8 cellular contexts compared by ENCODE assay signal in genomic region chr6:11172501-11173337, GRCh38. TPM values are rescaled to one million over a fixed set of nuclear protein-coding genes. Genes with fewer than 3 reads are reported as not detected.
DNase-seq lines count a peak whose midpoint lies in the region; ATAC-seq, FAIRE-seq and TF ChIP-seq lines count a peak whose summit lies in the region.

No MANE protein-coding gene starts in this region.

- H3K4me2 ChIP-seq in trophoblast cell (ENCODE audit: low read length) = peak overlapping the region; percentile 33

- H3K4me1 ChIP-seq in CD8-positive, alpha-beta T cell (ENCODE audit: insufficient read depth, low read length) = peaks cover 9% of the 10 kb centered on the region
- H3K4me1 ChIP-seq in trophoblast cell (ENCODE audit: control insufficient read depth in 1 of 2, insufficient read depth in 2 of 2, low read length in 2 of 2) = peaks cover 2 to 11% of the 10 kb centered on the region in 2 experiments

- H2BK120ac ChIP-seq in trophoblast cell (ENCODE audit: insufficient read depth, low read length, poor library complexity) = peak overlapping the region; percentile 50

- POLR2A ChIA-PET in CD8-positive, alpha-beta T cell (lab: Charles Lee) = interaction anchor here (1.1 to 1.9 kb wide), 2 partner anchors 209 to 324 kb away, joined by 3 to 4 read pairs; no protein-coding TSS in a partner anchor
- POLR2A ChIA-PET in HEK293T (lab: Yijun Ruan, JAX) = no interaction called here

- H3K9ac ChIP-seq in trophoblast cell (ENCODE audit: low read length) = no peak overlapping the region

- no peaks in the 10 kb centered on the region for H3K9me3 Mint-ChIP-seq in CD8-positive, alpha-beta T cell
- no peaks in the 10 kb centered on the region for H3K9me3 Mint-ChIP-seq in activated T-helper 17 cell treated with anti-CD3 and anti-CD28 coated beads, Interleukin-2, amount 50 U/mL, for 72 hours

- no peaks in the 10 kb centered on the region for H3K27me3 ChIP-seq in CD8-positive, alpha-beta T cell (ENCODE audit: insufficient read depth, low read length)
- H3K27me3 ChIP-seq in trophoblast cell (ENCODE audit: insufficient read depth, low read length) = no peaks in the 10 kb centered on the region

- H3K36me3 ChIP-seq in CD8-positive, alpha-beta T cell (ENCODE audit: insufficient read depth, low read length) = no peaks in the 10 kb centered on the region
- no peaks in the 10 kb centered on the region for H3K36me3 ChIP-seq in trophoblast cell (ENCODE audit: control insufficient read depth in 1 of 2, insufficient read depth in 2 of 2, low read length in 2 of 2)

- H3K27ac Mint-ChIP-seq in CD8-positive, alpha-beta T cell = peak overlapping the region; percentile 62
- H3K27ac Mint-ChIP-seq in activated T-helper 17 cell treated with anti-CD3 and anti-CD28 coated beads, Interleukin-2, amount 50 U/mL, for 72 hours = peak overlapping the region; percentile 35

- no peaks in the 10 kb centered on the region for H3K9me3 ChIP-seq in CD8-positive, alpha-beta T cell (ENCODE audit: low read length)
- no peaks in the 10 kb centered on the region for H3K9me3 ChIP-seq in trophoblast cell (ENCODE audit: insufficient read depth, low read depth, low read length)

- peak overlapping the region; percentile 3 for H3K18ac ChIP-seq in trophoblast cell (ENCODE audit: low read length)

- no peaks in the 10 kb centered on the region for H3K27me3 Mint-ChIP-seq in CD8-positive, alpha-beta T cell (ENCODE audit: low read depth)
- no peaks in the 10 kb centered on the region for H3K27me3 Mint-ChIP-seq in activated T-helper 17 cell treated with anti-CD3 and anti-CD28 coated beads, Interleukin-2, amount 50 U/mL, for 72 hours

- peak overlapping the region; percentile 44 for H3K4me3 Mint-ChIP-seq in CD8-positive, alpha-beta T cell
- peak overlapping the region; percentile 56 for H3K4me3 Mint-ChIP-seq in activated T-helper 17 cell treated with anti-CD3 and anti-CD28 coated beads, Interleukin-2, amount 50 U/mL, for 72 hours

- peak overlapping the region; percentile 39 for H3K4ac ChIP-seq in trophoblast cell (ENCODE audit: low read depth, low read length)

- FAIRE-seq in RCC 7860 (lab: Jason Lieb, UNC) = no peak

- peak overlapping the region; percentile 65 for H2BK12ac ChIP-seq in trophoblast cell (ENCODE audit: low read length)

- no CpG with 5 or more reads among the region's 17 CpGs for WGBS in trophoblast cell (ENCODE audit: extremely low coverage, insufficient coverage, insufficient read length)

- intact Hi-C loops in CD8-positive, alpha-beta T cell (cut with DNase I, micrococcal nuclease) = loop anchor here (1.0 to 10.0 kb wide), 9 partner anchors 28 to 402 kb away; partner anchors contain the start of gene NEDD9 (in 1 of the 2)

- no peaks in the 10 kb centered on the region for H3K36me3 Mint-ChIP-seq in CD8-positive, alpha-beta T cell
- no peaks in the 10 kb centered on the region for H3K36me3 Mint-ChIP-seq in activated T-helper 17 cell treated with anti-CD3 and anti-CD28 coated beads, Interleukin-2, amount 50 U/mL, for 72 hours (ENCODE audit: low read depth)

- peak; percentile 58 to 90 (median 74) for DNase-seq in CD8-positive, alpha-beta T cell
- DNase-seq in HEK293T (ENCODE audit: extremely low spot score) = peak; percentile 69
- peak; percentile 7 for DNase-seq in RCC 7860 (ENCODE audit: low spot score)
- peak; percentile 51 for DNase-seq in germinal center (ENCODE audit: low spot score)
- peak; percentile 36 to 80 for DNase-seq in trophoblast cell
- peak; percentile 69 for DNase-seq in ureter (ENCODE audit: low spot score)
- no peak for DNase-seq in amniotic stem cell (lab: John Stamatoyannopoulos, UW)

- H3K27ac ChIP-seq in CD8-positive, alpha-beta T cell (ENCODE audit: low read depth, low read length) = no peak overlapping the region
- H3K27ac ChIP-seq in trophoblast cell (ENCODE audit: low read depth, low read length) = peak overlapping the region; percentile 90

- H4K8ac ChIP-seq in trophoblast cell (ENCODE audit: low read depth, low read length) = peak overlapping the region; percentile 41

- no peak overlapping the region for H2AK5ac ChIP-seq in trophoblast cell (ENCODE audit: low read length)

- H3K4me1 Mint-ChIP-seq in CD8-positive, alpha-beta T cell (ENCODE audit: low read depth) = peaks cover 11% of the 10 kb centered on the region
- peaks cover 11% of the 10 kb centered on the region for H3K4me1 Mint-ChIP-seq in activated T-helper 17 cell treated with anti-CD3 and anti-CD28 coated beads, Interleukin-2, amount 50 U/mL, for 72 hours

- CTCF ChIA-PET in CD8-positive, alpha-beta T cell (lab: Charles Lee) = interaction anchor here (0.6 to 10.1 kb wide), 39 partner anchors 10 to 448 kb away, joined by 3 to 257 read pairs (median 3); no protein-coding TSS in a partner anchor
- CTCF ChIA-PET in HEK293T (lab: Yijun Ruan, JAX) = interaction anchor here (0.6 to 1.3 kb wide), 4 partner anchors 15 to 324 kb away, joined by 3 to 4 read pairs (median 3); no protein-coding TSS in a partner anchor

- H2BK5ac ChIP-seq in trophoblast cell (ENCODE audit: low read depth, low read length, poor library complexity) = peak overlapping the region; percentile 90

- H3K23ac ChIP-seq in trophoblast cell (ENCODE audit: low read length) = no peak overlapping the region

- peak; percentile 79 for ATAC-seq in CD8-positive, alpha-beta T cell
- ATAC-seq in activated T-helper 17 cell treated with anti-CD3 and anti-CD28 coated beads, Interleukin-2, amount 50 U/mL, for 72 hours (replicated peaks) = peak; percentile 43

- H4K91ac ChIP-seq in trophoblast cell (ENCODE audit: low read depth, low read length) = peak overlapping the region; percentile 84

- H3K79me2 ChIP-seq in trophoblast cell (ENCODE audit: control insufficient read depth, insufficient read depth, low read length, poor library complexity) = no peaks in the 10 kb centered on the region

- H4K12ac ChIP-seq in trophoblast cell (ENCODE audit: low read depth, low read length) = no peak overlapping the region

- H3K4me3 ChIP-seq in CD8-positive, alpha-beta T cell (ENCODE audit: low read depth, low read length) = no peak overlapping the region
- no peak overlapping the region for H3K4me3 ChIP-seq in trophoblast cell (ENCODE audit: low read depth, low read length)

- peaks cover 24% of the 10 kb centered on the region for H3K79me1 ChIP-seq in trophoblast cell (ENCODE audit: low read length)

- peak overlapping the region; percentile 11 for H2AFZ ChIP-seq in trophoblast cell (ENCODE audit: insufficient read depth, low read length, poor library complexity)

- peak; percentile 86 for TF ChIP-seq CTCF in CD8-positive, alpha-beta T cell (IDR thresholded peaks at IDR 0.05)

- H3K14ac ChIP-seq in trophoblast cell (ENCODE audit: low read length) = peak overlapping the region; percentile 60

TF ChIP-seq in HEK293T, 16 proteins besides CTCF, POLR2A, EP300 and RAD21:
- TF ChIP-seq FOXK2 (IDR thresholded peaks at IDR 0.05) (no peak), FOXM1 (IDR thresholded peaks at IDR 0.05; ENCODE audit: borderline replicate concordance) (no peak), FOXA1 (IDR thresholded peaks at IDR 0.05) (no peak), BHLHE40 (IDR thresholded peaks at IDR 0.05; ENCODE audit: borderline replicate concordance) (no peak), ARNT (IDR thresholded peaks at IDR 0.05) (no peak), SP1 (IDR thresholded peaks at IDR 0.05) (no peak), NFRKB (IDR thresholded peaks at IDR 0.05) (no peak), ELF4 (IDR thresholded peaks at IDR 0.05) (no peak), ZNF384 (IDR thresholded peaks at IDR 0.05) (no peak), SUZ12 (IDR thresholded peaks at IDR 0.05) (no peak)

RNA-seq across cellular contexts. Expression of gene NEDD9, which starts 59.7 kb away (rescaled TPM):
- 10 to 100 TPM; 41.2 to 44.2 TPM for total RNA-seq in CD8-positive, alpha-beta T cell
- total RNA-seq in activated T-helper 17 cell treated with anti-CD3 and anti-CD28 coated beads, Interleukin-2, amount 50 U/mL, for 72 hours = 10 to 100 TPM; 36.9 to 39.4 TPM
- 46.4 and 47.9 TPM in 2 replicates for polyA plus RNA-seq in trophoblast cell (2013)
- total RNA-seq in ureter = 65.8 TPM
